1 cellular context compared by ENCODE assay signal in the genomic region with DNA sequence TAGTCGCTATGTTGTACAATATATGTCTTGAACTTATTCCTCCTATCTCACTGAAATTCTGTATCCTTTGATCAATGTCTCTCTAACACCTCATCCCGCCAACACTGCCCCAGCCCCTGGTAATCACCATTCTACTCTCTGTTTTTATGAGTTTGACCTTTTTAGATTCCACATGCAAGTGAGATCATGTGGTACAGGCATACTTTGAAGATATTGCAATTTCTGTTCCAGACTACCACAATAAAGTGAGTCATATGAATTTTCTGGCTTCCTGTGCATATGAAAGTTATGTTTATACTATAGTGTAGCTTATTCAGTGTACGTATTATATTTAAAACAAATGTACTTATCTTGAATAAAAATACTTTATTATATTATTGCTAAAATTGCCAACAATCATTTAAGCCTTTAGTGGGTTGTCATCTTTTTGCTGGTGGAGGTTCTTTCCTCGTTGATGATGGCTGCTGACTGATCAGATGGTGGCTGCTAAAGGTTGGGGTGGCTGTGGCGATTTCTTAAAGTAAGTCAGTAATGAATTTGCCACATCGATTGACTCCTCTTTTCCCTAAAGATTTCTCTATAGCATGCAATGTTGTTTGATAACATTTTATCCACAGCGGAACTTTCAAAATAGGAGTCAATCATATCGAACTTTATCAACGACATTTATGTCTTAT.
A peak's percentile ranks its signal among the peaks of the same experiment; 100 is the strongest.
TF ChIP-seq lines count a peak whose summit lies in the region.

No MANE protein-coding gene starts in this region.

TF ChIP-seq in IMR-90, 13 proteins besides CTCF, POLR2A, EP300 and RAD21:
- no peak for TF ChIP-seq CHD1 (IDR thresholded peaks at IDR 0.05; ENCODE audit: low read depth, low read length)
- TF ChIP-seq CEBPB (IDR thresholded peaks at IDR 0.05; ENCODE audit: low read depth, low read length), result peak; percentile 67
- TF ChIP-seq MAFK (IDR thresholded peaks at IDR 0.05; ENCODE audit: low read depth, low read length), result 0 out of 2 replicates have a peak, but pooled peaks have one; percentile 6
- TF ChIP-seq, protein P1, sequence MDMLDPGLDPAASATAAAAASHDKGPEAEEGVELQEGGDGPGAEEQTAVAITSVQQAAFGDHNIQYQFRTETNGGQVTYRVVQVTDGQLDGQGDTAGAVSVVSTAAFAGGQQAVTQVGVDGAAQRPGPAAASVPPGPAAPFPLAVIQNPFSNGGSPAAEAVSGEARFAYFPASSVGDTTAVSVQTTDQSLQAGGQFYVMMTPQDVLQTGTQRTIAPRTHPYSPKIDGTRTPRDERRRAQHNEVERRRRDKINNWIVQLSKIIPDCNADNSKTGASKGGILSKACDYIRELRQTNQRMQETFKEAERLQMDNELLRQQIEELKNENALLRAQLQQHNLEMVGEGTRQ (IDR thresholded peaks at IDR 0.05; ENCODE audit: low read depth, low read length), result peak; percentile 54
- no peak for TF ChIP-seq MXI1 (IDR thresholded peaks at IDR 0.05; ENCODE audit: borderline replicate concordance, low read depth, low read length)
- TF ChIP-seq FOS (IDR thresholded peaks at IDR 0.05; ENCODE audit: low read depth, low read length), result 0 out of 2 replicates have a peak, but pooled peaks have one; percentile 22
